In genomic region chr2:112841399-112842044, GRCh38 we compare ENCODE assay signal across 22 cellular contexts. TPM values are rescaled to one million over a fixed set of nuclear protein-coding genes. Genes with fewer than 3 reads are reported as not detected.
DNase-seq lines count a peak whose midpoint lies in the region; ATAC-seq, FAIRE-seq and TF ChIP-seq lines count a peak whose summit lies in the region.
"Had no signal": no experiment of that assay in that cellular context is flagged by ENCODE, and none has a peak within 500 bp of the region (broad histone marks: within the 10 kb centered on the region; RNA-seq: fewer than 3 reads in every experiment).

No MANE protein-coding gene starts in this region.

- H3K36me3 ChIP-seq in upper lobe of left lung (no peaks in the 10 kb centered on the region), WERI-Rb-1 (no peaks in the 10 kb centered on the region)
- H3K36me3 ChIP-seq: adrenal gland, tibial nerve had no signal

- no peak overlapping the region for H3K4me3 Mint-ChIP-seq in activated T-cell treated with anti-CD3 and anti-CD28 coated beads, Interleukin-2, amount 50 U/mL, for 72 hours
- H3K4me3 Mint-ChIP-seq: activated CD4-positive, alpha-beta T cell treated with anti-CD3 and anti-CD28 coated beads, Interleukin-2, amount 10 ng/mL, durations not matched to agents 7 days and 5 days; activated T-cell treated with anti-CD3 and anti-CD28 coated beads, Interleukin-2, amount 50 U/mL, for 4 hours; GM23338 had no signal

- H3K9me3 Mint-ChIP-seq in activated T-cell treated with anti-CD3 and anti-CD28 coated beads, Interleukin-2, amount 50 U/mL, for 72 hours, result no peaks in the 10 kb centered on the region
- H3K9me3 Mint-ChIP-seq: activated CD4-positive, alpha-beta T cell treated with anti-CD3 and anti-CD28 coated beads, Interleukin-2, amount 10 ng/mL, durations not matched to agents 7 days and 5 days; activated T-cell treated with anti-CD3 and anti-CD28 coated beads, Interleukin-2, amount 50 U/mL, for 4 hours had no signal

- H3K27me3 Mint-ChIP-seq in activated T-cell treated with anti-CD3 and anti-CD28 coated beads, Interleukin-2, amount 50 U/mL, for 72 hours (ENCODE audit: low read depth), result peaks cover 38% of the 10 kb centered on the region

- no peak for TF ChIP-seq POLR2A in upper lobe of left lung (IDR thresholded peaks at IDR 0.05)

- FAIRE-seq in frontal cortex (lab: Jason Lieb, UNC), result no peak
- FAIRE-seq: G401.6, kidney had no signal

- H3K9me3 ChIP-seq in upper lobe of left lung, result no peaks in the 10 kb centered on the region
- H3K9me3 ChIP-seq in WERI-Rb-1 (ENCODE audit: severe bottlenecking), result no peaks in the 10 kb centered on the region
- H3K9me3 ChIP-seq: adrenal gland had no signal

- TF ChIP-seq CTCF in upper lobe of left lung (IDR thresholded peaks at IDR 0.05), result no peak
- TF ChIP-seq CTCF in WERI-Rb-1 (IDR thresholded peaks at IDR 0.05; ENCODE audit: low read depth, low read length), result no peak

- H3K27ac ChIP-seq in upper lobe of left lung, result peak overlapping the region; percentile 32 to 75 (median 46)
- H3K27ac ChIP-seq in WERI-Rb-1, result no peak overlapping the region
- H3K27ac ChIP-seq: RWPE1, tibial nerve had no signal

- peaks cover 0 to 5% (median 3%) of the 10 kb centered on the region in 4 donors for H3K4me1 ChIP-seq in upper lobe of left lung
- H3K4me1 ChIP-seq: adrenal gland had no signal

- no peaks in the 10 kb centered on the region for H3K4me1 Mint-ChIP-seq in activated T-cell treated with anti-CD3 and anti-CD28 coated beads, Interleukin-2, amount 50 U/mL, for 72 hours (ENCODE audit: low read depth)
- H3K4me1 Mint-ChIP-seq: activated CD4-positive, alpha-beta T cell treated with anti-CD3 and anti-CD28 coated beads, Interleukin-2, amount 10 ng/mL, durations not matched to agents 7 days and 5 days had no signal

- H3K27me3 ChIP-seq in upper lobe of left lung, result no peaks in the 10 kb centered on the region
- no peaks in the 10 kb centered on the region for H3K27me3 ChIP-seq in WERI-Rb-1 (ENCODE audit: insufficient read depth, low read depth, severe bottlenecking)
- H3K27me3 ChIP-seq: adrenal gland, tibial nerve had no signal

- ATAC-seq in activated T-cell treated with anti-CD3 and anti-CD28 coated beads, Interleukin-2, amount 50 U/mL, for 72 hours (replicated peaks in 1 of 2), result no peak
- ATAC-seq in left ventricle myocardium superior (peak; percentile 32), upper lobe of left lung (ENCODE audit: low FRiP score in 2 of 2) (peak in 1 of 2 donors; percentile 54)
- ATAC-seq: activated T-cell treated with anti-CD3 and anti-CD28 coated beads, Interleukin-2, amount 50 U/mL, for 4 hours; GM23338 had no signal

- no peak for TF ChIP-seq EP300 in upper lobe of left lung (IDR thresholded peaks at IDR 0.05)

- WGBS in upper lobe of left lung, 2 donors, result 49 to 60% methylated on average over 4 of the region's 4 CpGs

- H3K4me3 ChIP-seq in upper lobe of left lung (no peak overlapping the region), WERI-Rb-1 (ENCODE audit: low read depth, low read length) (no peak overlapping the region)
- H3K4me3 ChIP-seq: adrenal gland, GM23338, tibial nerve had no signal

- H3K36me3 Mint-ChIP-seq in activated T-cell treated with anti-CD3 and anti-CD28 coated beads, Interleukin-2, amount 50 U/mL, for 72 hours (ENCODE audit: insufficient read depth in 2 of 2), result no peaks in the 10 kb centered on the region

- intact Hi-C loops in left ventricle myocardium superior (cut with micrococcal nuclease), result no loop called here

- DNase-seq in activated T-cell treated with anti-CD3 and anti-CD28 coated beads, Interleukin-2, amount 50 U/mL, for 72 hours, result no peak
- DNase-seq in activated T-cell treated with anti-CD3 and anti-CD28 coated beads, Interleukin-2, amount 50 U/mL, for 1 hour, result no peak
- peak; percentile 74 for DNase-seq in NOMO-1 treated with DMSO at 0.1 percent for 48 hours (lab: John Stamatoyannopoulos, UW; ENCODE audit: unreplicated experiment)
- no peak for DNase-seq in left ventricle myocardium superior
- no peak for DNase-seq in upper lobe of left lung
- no peak for DNase-seq in WERI-Rb-1
- DNase-seq in NCI-H1092 treated with DMSO at 0.1 percent for 48 hours (lab: John Stamatoyannopoulos, UW), result no peak
- no peak for DNase-seq in frontal cortex (ENCODE audit: low spot score in 2 of 2)
- DNase-seq: 8988T; activated CD4-positive, alpha-beta T cell treated with anti-CD3 and anti-CD28 coated beads, Interleukin-2, amount 10 ng/mL, durations not matched to agents 7 days and 5 days; activated T-cell treated with anti-CD3 and anti-CD28 coated beads, Interleukin-2, amount 50 U/mL, for 4 hours; KG1; kidney; NCI-H1930; NCI-H69 had no signal

- peak overlapping the region; percentile 47 for H3K27ac Mint-ChIP-seq in activated T-cell treated with anti-CD3 and anti-CD28 coated beads, Interleukin-2, amount 50 U/mL, for 72 hours
- H3K27ac Mint-ChIP-seq: activated CD4-positive, alpha-beta T cell treated with anti-CD3 and anti-CD28 coated beads, Interleukin-2, amount 10 ng/mL, durations not matched to agents 7 days and 5 days; GM23338 had no signal

RNA-seq across cellular contexts. Expression of gene IL1B, which starts 4.9 kb away (rescaled TPM):
- under 1 TPM in 1 of 2 donors, not detected in 1; 0.14 TPM for total RNA-seq in activated T-cell treated with anti-CD3 and anti-CD28 coated beads, Interleukin-2, amount 50 U/mL, for 72 hours
- total RNA-seq in left ventricle myocardium superior, result 0.37 TPM
- total RNA-seq in upper lobe of left lung, result 10 to 100 TPM in 3 of 6 donors, 1 to 10 TPM in 2, under 1 TPM in 1; 0.59 to 27.4 (median 9.6) TPM
- 0.41 TPM for total RNA-seq in frontal cortex
- total RNA-seq: activated CD4-positive, alpha-beta T cell treated with anti-CD3 and anti-CD28 coated beads, Interleukin-2, amount 10 ng/mL, durations not matched to agents 7 days and 5 days; GM23338; myocyte; pulmonary artery endothelial cell had no signal

RNA-seq across cellular contexts. Expression of gene IL1A, which starts 57.2 kb away (rescaled TPM):
- 1 to 10 TPM; 1.4 to 6.6 TPM for total RNA-seq in activated T-cell treated with anti-CD3 and anti-CD28 coated beads, Interleukin-2, amount 50 U/mL, for 72 hours
- total RNA-seq in left ventricle myocardium superior (not detected), upper lobe of left lung (1 to 10 TPM in 3 of 6 donors, not detected in 3; 2.5 to 4.7 (median 3.0) TPM), frontal cortex (0.41 TPM)
- total RNA-seq: myocyte had no signal
